Comparison of ENCODE assay signal across 8 cellular contexts in genomic region chr9:100352727-100353505, GRCh38. TPM values are rescaled to one million over a fixed set of nuclear protein-coding genes. Genes with fewer than 3 reads are reported as not detected.
DNase-seq lines count a peak whose midpoint lies in the region; ATAC-seq and TF ChIP-seq lines count a peak whose summit lies in the region.

Gene TEX10, minus strand, starts transcription at chr9:100352942. Its CDS starts 3,579 bp downstream, at chr9:100349363.

- H3K27ac ChIP-seq in hepatocyte (peak within 1 kb of the TSS; percentile 91), aorta (ENCODE audit: low read depth in 1 of 2, low read length in 2 of 2) (peak within 1 kb of the TSS in 1 of 2 donors; percentile 6)

- H3K79me2 ChIP-seq in hepatocyte, result peaks cover 46% of the 10 kb centered on the region

- H3K9me2 ChIP-seq in hepatocyte (replicated peaks; ENCODE audit: insufficient read depth), result no peaks in the 10 kb centered on the region

- H3K4me1 ChIP-seq in hepatocyte (ENCODE audit: insufficient read depth) (peaks cover 23% of the 10 kb centered on the region), aorta (ENCODE audit: control insufficient read depth in 1 of 2, insufficient read depth in 2 of 2, low read length in 2 of 2) (peaks cover 2 to 5% of the 10 kb centered on the region in 2 donors)

- peak; percentile 81 for TF ChIP-seq POLR2A in GM18505 (IDR thresholded peaks at IDR 0.05; ENCODE audit: borderline replicate concordance, extremely low read depth, insufficient read depth, insufficient read length)

- DNase-seq in NCI-H2029 (lab: John Stamatoyannopoulos, UW) (peak; percentile 86), T-helper 22 cell (ENCODE audit: low read depth) (peak; percentile 70), astrocyte of the hippocampus (ENCODE audit: low read depth, low spot score) (peak; percentile 96), hepatocyte (ENCODE audit: low spot score) (peak; percentile 95), renal cortical epithelial cell (ENCODE audit: low read depth) (peak; percentile 45), aorta (peak; percentile 93 to 96)

- H3K4me3 ChIP-seq in hepatocyte, result peak within 1 kb of the TSS; percentile 86
- peak within 1 kb of the TSS; percentile 82 to 83 for H3K4me3 ChIP-seq in aorta (ENCODE audit: low read length in 2 of 2)

- intact Hi-C loops in aorta (cut with DNase I), result loop anchor here (5.0 to 10.0 kb wide), 6 partner anchors 59 to 1042 kb away; partner anchors contain the start of genes MRPL50 (in 1 of the 2), MSANTD3 (in 1 of the 2) and ZNF189 (in 1 of the 2)

- peaks cover 23% of the 10 kb centered on the region for H4K20me1 ChIP-seq in hepatocyte (ENCODE audit: insufficient read depth, poor library complexity, severe bottlenecking)

- TF ChIP-seq CTCF in hepatocyte (IDR thresholded peaks at IDR 0.05; ENCODE audit: poor library complexity), result no peak

- ATAC-seq in GM18505 (IDR thresholded peaks at IDR 0.05; ENCODE audit: unreplicated experiment), result peak; percentile 84
- peak; percentile 83 for ATAC-seq in HG02970 (IDR thresholded peaks at IDR 0.05; ENCODE audit: low FRiP score, unreplicated experiment)
- peak; percentile 98 for ATAC-seq in aorta (ENCODE audit: low FRiP score)

- H3K27me3 ChIP-seq in hepatocyte (no peaks in the 10 kb centered on the region), aorta (ENCODE audit: control insufficient read depth in 1 of 2, insufficient read depth in 2 of 2, low read length in 1 of 2) (no peaks in the 10 kb centered on the region)

- peak within 1 kb of the TSS; percentile 78 for H2AFZ ChIP-seq in hepatocyte

- peak within 1 kb of the TSS; percentile 74 for H3K4me2 ChIP-seq in hepatocyte

- 3% methylated on average over 36 of the region's 53 CpGs for WGBS in hepatocyte (ENCODE audit: low lambda C conversion rate, missing lambda C conversion rate)
- 0% methylated on average over 53 of the region's 53 CpGs for WGBS in aorta, 2 donors

- H3K36me3 ChIP-seq in hepatocyte (replicated peaks; ENCODE audit: insufficient read depth, low read depth) (no peaks in the 10 kb centered on the region), aorta (ENCODE audit: control insufficient read depth in 1 of 2, insufficient read depth in 2 of 2, low read length in 1 of 2) (no peaks in the 10 kb centered on the region)

- H3K9me3 ChIP-seq in hepatocyte (ENCODE audit: low read depth) (no peaks in the 10 kb centered on the region), aorta (ENCODE audit: control insufficient read depth, low read length) (no peaks in the 10 kb centered on the region)

RNA-seq across cellular contexts. Expression of gene TEX10, which starts in this region (rescaled TPM):
- 26.6 and 30.0 TPM in 2 replicates for total RNA-seq in hepatocyte
- 18.3 and 21.8 TPM in 2 replicates for polyA plus RNA-seq in hepatocyte
- total RNA-seq in renal cortical epithelial cell, result 29.3 and 35.3 TPM in 2 replicates
- total RNA-seq in aorta, result 10 to 100 TPM; 10.6 to 12.9 TPM
- polyA plus RNA-seq in aorta, result 1 to 10 TPM; 3.4 to 6.9 TPM

Comparison
In these comparisons a context has a peak if more than half of its experiments do, and no peak if none do; other contexts are left out.
1. DNase-seq: peak in every context shown above with its lines; median percentile 96 in astrocyte of the hippocampus; 95 in hepatocyte; 94 in aorta; 86 in NCI-H2029; 70 in T-helper 22 cell; 45 in renal cortical epithelial cell.